Comparison of ENCODE assay signal across 20 cellular contexts in genomic region chr1:241598234-241598633, GRCh38. TPM values are rescaled to one million over a fixed set of nuclear protein-coding genes. Genes with fewer than 3 reads are reported as not detected.
DNase-seq lines count a peak whose midpoint lies in the region; ATAC-seq and TF ChIP-seq lines count a peak whose summit lies in the region.
"Had no signal": no experiment of that assay in that cellular context is flagged by ENCODE, and none has a peak within 500 bp of the region (broad histone marks: within the 10 kb centered on the region; RNA-seq: fewer than 3 reads in every experiment).

No MANE protein-coding gene starts in this region.

- no peak overlapping the region for H3K4me3 ChIP-seq in CD4-positive, alpha-beta memory T cell (ENCODE audit: low read length in 2 of 2)
- no peak overlapping the region for H3K4me3 ChIP-seq in MG63
- H3K4me3 ChIP-seq: K562, PC-9, tibial nerve had no signal

- no peaks in the 10 kb centered on the region for H3K4me1 Mint-ChIP-seq in CD4-positive, alpha-beta memory T cell
- H3K4me1 Mint-ChIP-seq in activated T-cell treated with anti-CD3 and anti-CD28 coated beads, Interleukin-2, amount 50 U/mL, for 72 hours (ENCODE audit: low read depth) = peaks cover 26% of the 10 kb centered on the region

- CTCF ChIA-PET in CD4-positive, alpha-beta memory T cell (lab: Charles Lee; ENCODE audit: partially characterized antibody) = no interaction called here
- CTCF ChIA-PET in HEK293T (lab: Yijun Ruan, JAX) = no interaction called here

- DNase-seq in left kidney (ENCODE audit: low read depth, low spot score) = peak; percentile 13
- DNase-seq in CD4-positive, alpha-beta memory T cell = no peak
- no peak for DNase-seq in activated T-cell treated with anti-CD3 and anti-CD28 coated beads, Interleukin-2, amount 50 U/mL, for 72 hours
- DNase-seq in MG63 = no peak
- DNase-seq in HEK293T (ENCODE audit: extremely low spot score) = no peak
- DNase-seq: activated CD4-positive, alpha-beta T cell treated with anti-CD3 and anti-CD28 coated beads, Interleukin-2, amount 50 U/mL, for 48 hours; activated T-cell treated with anti-CD3 and anti-CD28 coated beads, Interleukin-2, amount 50 U/mL, for 48 hours; caudate nucleus; occipital lobe; PC-9 had no signal

- H3K27me3 Mint-ChIP-seq in CD4-positive, alpha-beta memory T cell = peaks cover 0 to 1% of the 10 kb centered on the region in 2 donors
- H3K27me3 Mint-ChIP-seq in activated T-cell treated with anti-CD3 and anti-CD28 coated beads, Interleukin-2, amount 50 U/mL, for 72 hours (ENCODE audit: low read depth) = no peaks in the 10 kb centered on the region

- POLR2A ChIA-PET in CD4-positive, alpha-beta memory T cell (lab: Charles Lee; ENCODE audit: partially characterized antibody) = no interaction called here
- POLR2A ChIA-PET in HEK293T (lab: Yijun Ruan, JAX) = no interaction called here

- intact Hi-C loops in CD4-positive, alpha-beta memory T cell (cut with micrococcal nuclease) = no loop called here

- no peaks in the 10 kb centered on the region for H3K4me1 ChIP-seq in CD4-positive, alpha-beta memory T cell (ENCODE audit: insufficient read depth, low read length)

- no peaks in the 10 kb centered on the region for H3K27me3 ChIP-seq in CD4-positive, alpha-beta memory T cell (ENCODE audit: insufficient read depth, low read length)
- H3K27me3 ChIP-seq in MG63 = no peaks in the 10 kb centered on the region
- H3K27me3 ChIP-seq: tibial nerve had no signal

- H3K9me3 ChIP-seq in CD4-positive, alpha-beta memory T cell (ENCODE audit: control insufficient read depth in 1 of 2, low read length in 2 of 2) = no peaks in the 10 kb centered on the region
- H3K9me3 ChIP-seq in MG63 = no peaks in the 10 kb centered on the region
- H3K9me3 ChIP-seq: tibial nerve had no signal

- H3K4me3 Mint-ChIP-seq in CD4-positive, alpha-beta memory T cell = no peak overlapping the region
- H3K4me3 Mint-ChIP-seq in activated T-cell treated with anti-CD3 and anti-CD28 coated beads, Interleukin-2, amount 50 U/mL, for 72 hours = no peak overlapping the region

- H3K27ac Mint-ChIP-seq in CD4-positive, alpha-beta memory T cell = no peak overlapping the region
- no peak overlapping the region for H3K27ac Mint-ChIP-seq in activated T-cell treated with anti-CD3 and anti-CD28 coated beads, Interleukin-2, amount 50 U/mL, for 72 hours

- H3K36me3 ChIP-seq in CD4-positive, alpha-beta memory T cell (ENCODE audit: insufficient read depth, low read length) = no peaks in the 10 kb centered on the region
- no peaks in the 10 kb centered on the region for H3K36me3 ChIP-seq in MG63

- no peaks in the 10 kb centered on the region for H3K9me3 Mint-ChIP-seq in CD4-positive, alpha-beta memory T cell
- peaks cover 0 to 2% of the 10 kb centered on the region in 2 donors for H3K9me3 Mint-ChIP-seq in activated T-cell treated with anti-CD3 and anti-CD28 coated beads, Interleukin-2, amount 50 U/mL, for 72 hours

- no peak overlapping the region for H3K27ac ChIP-seq in CD4-positive, alpha-beta memory T cell (ENCODE audit: low read depth, low read length)
- H3K27ac ChIP-seq: HL-60, PC-9, tibial nerve had no signal

- H3K36me3 Mint-ChIP-seq in CD4-positive, alpha-beta memory T cell = peaks cover 0 to 25% of the 10 kb centered on the region in 2 donors
- H3K36me3 Mint-ChIP-seq in activated T-cell treated with anti-CD3 and anti-CD28 coated beads, Interleukin-2, amount 50 U/mL, for 72 hours (ENCODE audit: insufficient read depth in 2 of 2) = peaks cover 5 to 20% of the 10 kb centered on the region in 2 donors

- ATAC-seq in GM18511 (IDR thresholded peaks at IDR 0.05; ENCODE audit: unreplicated experiment) (peak; percentile 38), GM21447 (IDR thresholded peaks at IDR 0.05; ENCODE audit: unreplicated experiment) (peak; percentile 34), HG03432 (IDR thresholded peaks at IDR 0.05; ENCODE audit: unreplicated experiment) (peak; percentile 52)
- no peak for ATAC-seq in activated T-cell treated with anti-CD3 and anti-CD28 coated beads, Interleukin-2, amount 50 U/mL, for 72 hours (replicated peaks in 1 of 2)
- ATAC-seq: K562, left lobe of liver, SK-N-SH treated with all-trans-retinoic acid at 6 μM for 48 hours had no signal

TF ChIP-seq in HEK293T, 16 proteins besides CTCF, POLR2A, EP300 and RAD21:
- no peak for TF ChIP-seq SUZ12 (IDR thresholded peaks at IDR 0.05)
- no peak for TF ChIP-seq FOXA1 (IDR thresholded peaks at IDR 0.05)
- TF ChIP-seq BHLHE40 (IDR thresholded peaks at IDR 0.05; ENCODE audit: borderline replicate concordance) = no peak
- TF ChIP-seq ZNF384 (IDR thresholded peaks at IDR 0.05) = no peak
- TF ChIP-seq FOXM1 (IDR thresholded peaks at IDR 0.05; ENCODE audit: borderline replicate concordance) = no peak
TF ChIP-seq in HEK293T: peak in this region for 0.

RNA-seq across cellular contexts. Expression of gene CHML, which starts 41.9 kb away (rescaled TPM):
- total RNA-seq in CD4-positive, alpha-beta memory T cell = 1 to 10 TPM; 7.5 to 8.8 TPM
- 1 to 10 TPM; 2.2 to 2.5 TPM for polyA plus RNA-seq in CD4-positive, alpha-beta memory T cell
- 10 to 100 TPM in 1 of 2 donors, 1 to 10 TPM in 1; 7.0 to 14.7 TPM for total RNA-seq in activated T-cell treated with anti-CD3 and anti-CD28 coated beads, Interleukin-2, amount 50 U/mL, for 72 hours
- total RNA-seq in MG63 (2014; rRNA removed; shearing (Covaris generic); ENCODE audit: low replicate concordance) = 7.0 and 15.4 TPM in 2 replicates

RNA-seq across cellular contexts. Expression of gene OPN3, which starts 41.9 kb away (rescaled TPM):
- total RNA-seq in CD4-positive, alpha-beta memory T cell = 1 to 10 TPM; 3.9 to 4.8 TPM
- 10 to 100 TPM; 12.9 to 17.5 TPM for polyA plus RNA-seq in CD4-positive, alpha-beta memory T cell
- total RNA-seq in activated T-cell treated with anti-CD3 and anti-CD28 coated beads, Interleukin-2, amount 50 U/mL, for 72 hours = 10 to 100 TPM; 11.6 to 19.4 TPM
- 1.1 and 4.1 TPM in 2 replicates for total RNA-seq in MG63 (2014; rRNA removed; shearing (Covaris generic); ENCODE audit: low replicate concordance)

RNA-seq across cellular contexts. Expression of gene WDR64, which starts 53.8 kb away (rescaled TPM):
- total RNA-seq in CD4-positive, alpha-beta memory T cell = not detected
- polyA plus RNA-seq in CD4-positive, alpha-beta memory T cell = under 1 TPM in 1 of 2 donors, not detected in 1; 0.16 TPM
- total RNA-seq in activated T-cell treated with anti-CD3 and anti-CD28 coated beads, Interleukin-2, amount 50 U/mL, for 72 hours = under 1 TPM in 1 of 2 donors, not detected in 1; 0.12 TPM
- not detected in 2 replicates for total RNA-seq in MG63 (2014; rRNA removed; shearing (Covaris generic); ENCODE audit: low replicate concordance)
- total RNA-seq: Daoy, mucosa of gallbladder, occipital lobe, PC-9 had no signal

Comparison
In these comparisons a context has a peak if more than half of its experiments do, and no peak if none do; other contexts are left out.
1. ATAC-seq: peak in GM18511 (single experiment), GM21447 (single experiment) and HG03432 (single experiment); none in activated T-cell treated with anti-CD3 and anti-CD28 coated beads, Interleukin-2, amount 50 U/mL, for 72 hours (0 of 2).